In genomic region chr12:96489392-96490056, GRCh38 we compare ENCODE assay signal across 1 cellular context.
TF ChIP-seq lines count a peak whose summit lies in the region.

Gene CFAP54 (plus strand): TSS chr12:96489577. CDS start chr12:96489610, 33 bp downstream.

TF ChIP-seq in K562, 482 proteins besides CTCF, POLR2A, EP300 and RAD21 (continued from another document and continues in another):
- TF ChIP-seq SIN3B (IDR thresholded peaks at IDR 0.05; ENCODE audit: low read depth) (no peak), ZNF140 (CRISPR knock-in tag; IDR thresholded peaks at IDR 0.05) (no peak), CGGBP1 (CRISPR knock-in tag; IDR thresholded peaks at IDR 0.05) (no peak), ATF7 (IDR thresholded peaks at IDR 0.05) (peak; percentile 59; the same call in 1 of the 2 replicates), DDX20 (tag; IDR thresholded peaks at IDR 0.05; ENCODE audit: low read depth) (no peak), HDAC2 (IDR thresholded peaks at IDR 0.05) (peak; percentile 86; the same call in 1 of the 2 replicates), HEY1 (CRISPR knock-in tag; IDR thresholded peaks at IDR 0.05; ENCODE audit: borderline replicate concordance) (no peak), NCOA4 (IDR thresholded peaks at IDR 0.05; ENCODE audit: partially characterized antibody) (no peak), ATF2 (CRISPR knock-in tag; IDR thresholded peaks at IDR 0.05) (no peak), ZBTB11 (CRISPR knock-in tag; IDR thresholded peaks at IDR 0.05) (no peak), ZNF609 (CRISPR knock-in tag; IDR thresholded peaks at IDR 0.05; ENCODE audit: borderline replicate concordance) (no peak), PHB2 (IDR thresholded peaks at IDR 0.05; ENCODE audit: low read depth) (no peak), EGR1 (conservative IDR thresholded peaks at IDR 0.05) (0 out of 2 replicates have a peak, but pooled peaks have one; percentile 15), YY1 (IDR thresholded peaks at IDR 0.05; ENCODE audit: borderline replicate concordance in 1 of 3, control insufficient read depth in 1 of 3, extremely low read depth in 1 of 3, insufficient read depth in 3 of 3, insufficient read length in 1 of 3, insufficient replicate concordance in 2 of 3, low read depth in 1 of 3, low read length in 2 of 3) (peak; percentile 70 to 95 (median 94)), TAF7 (tag; IDR thresholded peaks at IDR 0.05) (no peak), KHSRP (IDR thresholded peaks at IDR 0.05) (no peak), BHLHE40 (IDR thresholded peaks at IDR 0.05; ENCODE audit: low read length) (peak; percentile 42; the same call in 1 of the 2 replicates), RREB1 (CRISPR knock-in tag; IDR thresholded peaks at IDR 0.05) (peak; percentile 99), HMGN3 (IDR thresholded peaks at IDR 0.05; ENCODE audit: borderline replicate concordance, extremely low read depth, insufficient read length, low read depth, low read length) (peak; percentile 43), BRCA1 (IDR thresholded peaks at IDR 0.05) (no peak), BRCA1 (CRISPR knock-in tag; IDR thresholded peaks at IDR 0.05) (no peak), SMARCA5 (IDR thresholded peaks at IDR 0.05) (no peak), MGA (IDR thresholded peaks at IDR 0.05) (no peak), BACH1 (tag; IDR thresholded peaks at IDR 0.05) (no peak), LCOR (CRISPR knock-in tag; IDR thresholded peaks at IDR 0.05) (peak; percentile 62; the same call in 1 of the 2 replicates)
